Comparison of ENCODE assay signal across 11 cellular contexts in genomic region chr7:157522954-157523353, GRCh38.
"Had no signal": no experiment of that assay in that cellular context is flagged by ENCODE, and none has a peak within 500 bp of the region (broad histone marks: within the 10 kb centered on the region; RNA-seq: fewer than 3 reads in every experiment).

No MANE protein-coding gene starts in this region.

- H3K27me3 ChIP-seq: cardiac muscle cell, colonic mucosa had no signal

- DNase-seq: activated CD4-positive, alpha-beta T cell treated with anti-CD3 and anti-CD28 coated beads, Interleukin-2, amount 50 U/mL, for 48 hours; activated CD4-positive, CD25-positive, alpha-beta regulatory T cell treated with anti-CD3 and anti-CD28 coated beads, Interleukin-2, amount 50 U/mL, for 72 hours; activated naive CD4-positive, alpha-beta T cell; activated T-cell treated with anti-CD3 and anti-CD28 coated beads for 4 hours; colonic mucosa; effector CD4-positive, alpha-beta T cell; foreskin melanocyte; heart left ventricle had no signal

- ATAC-seq: heart left ventricle had no signal

- H3K36me3 ChIP-seq: cardiac muscle cell, colonic mucosa, heart left ventricle, tibial artery had no signal

- H3K4me1 ChIP-seq: colonic mucosa, heart left ventricle, tibial artery had no signal

- H3K4me3 ChIP-seq: cardiac muscle cell, colonic mucosa, heart left ventricle, tibial artery had no signal

- H3K27ac ChIP-seq: cardiac muscle cell, colonic mucosa, heart left ventricle, tibial artery had no signal

- H3K9me3 ChIP-seq: colonic mucosa, heart left ventricle had no signal

- FAIRE-seq: astrocyte had no signal
